Comparison of ENCODE assay signal across 1 cellular context in genomic region chr2:111897924-111898702, GRCh38.
TF ChIP-seq lines count a peak whose summit lies in the region.

TSS of gene MERTK (plus strand) at chr2:111898607. CDS start at chr2:111898736, 129 bp downstream.

TF ChIP-seq in HEK293, 187 proteins besides CTCF, POLR2A, EP300 and RAD21 (continued from another document and continues in another):
- TF ChIP-seq SP2 (tag by site-specific recombination; IDR thresholded peaks at IDR 0.05) (peak; percentile 77), ZNF211 (tag by site-specific recombination; IDR thresholded peaks at IDR 0.05; ENCODE audit: low read depth) (no peak), ZFP69B (tag by site-specific recombination; IDR thresholded peaks at IDR 0.05) (peak; percentile 62; the same call in 1 of the 2 replicates), ZNF146 (tag by site-specific recombination; IDR thresholded peaks at IDR 0.05) (no peak), PRDM1 (tag by site-specific recombination; IDR thresholded peaks at IDR 0.05) (no peak), ZNF37A (tag by site-specific recombination; IDR thresholded peaks at IDR 0.05) (no peak), ZNF223 (tag by site-specific recombination; IDR thresholded peaks at IDR 0.05) (no peak), ZNF561 (tag by site-specific recombination; IDR thresholded peaks at IDR 0.05; ENCODE audit: borderline replicate concordance) (no peak), ZNF692 (tag by site-specific recombination; IDR thresholded peaks at IDR 0.05) (peak; percentile 77), ZNF121 (tag by site-specific recombination; IDR thresholded peaks at IDR 0.05) (peak; percentile 57; the same call in 1 of the 2 replicates), ZNF677 (tag by site-specific recombination; IDR thresholded peaks at IDR 0.05) (no peak), ZBTB49 (tag by site-specific recombination; IDR thresholded peaks at IDR 0.05; ENCODE audit: low read depth) (no peak), ZNF280C (tag by site-specific recombination; IDR thresholded peaks at IDR 0.05) (no peak), INSM2 (tag by site-specific recombination; IDR thresholded peaks at IDR 0.05) (no peak), ZNF513 (tag by site-specific recombination; IDR thresholded peaks at IDR 0.05) (no peak), ZNF132 (tag by site-specific recombination; IDR thresholded peaks at IDR 0.05; ENCODE audit: borderline replicate concordance) (no peak), ZEB2 (tag by site-specific recombination; IDR thresholded peaks at IDR 0.05) (0 out of 2 replicates have a peak, but pooled peaks have one; percentile 8), ZBTB7A (tag by site-specific recombination; IDR thresholded peaks at IDR 0.05; ENCODE audit: low read depth) (peak; percentile 70; the same call in 1 of the 2 replicates), ZNF174 (tag by site-specific recombination; IDR thresholded peaks at IDR 0.05) (no peak), KLF10 (tag by site-specific recombination; IDR thresholded peaks at IDR 0.05) (peak; percentile 55; the same call in 1 of the 2 replicates), ZNF280D (tag by site-specific recombination; IDR thresholded peaks at IDR 0.05) (no peak), ZNF311 (tag by site-specific recombination; IDR thresholded peaks at IDR 0.05; ENCODE audit: borderline replicate concordance) (no peak), ZNF660 (tag by site-specific recombination; IDR thresholded peaks at IDR 0.05) (peak; percentile 45), ZBTB6 (tag by site-specific recombination; IDR thresholded peaks at IDR 0.05) (no peak), ZNF654 (tag by site-specific recombination; IDR thresholded peaks at IDR 0.05; ENCODE audit: low read depth) (no peak), PBX3 (CRISPR knock-in tag; IDR thresholded peaks at IDR 0.05) (no peak), ZNF350 (tag by site-specific recombination; IDR thresholded peaks at IDR 0.05) (no peak), SCRT1 (tag by site-specific recombination; IDR thresholded peaks at IDR 0.05; ENCODE audit: borderline replicate concordance) (no peak), ZNF624 (tag by site-specific recombination; IDR thresholded peaks at IDR 0.05) (no peak), BCL11A (tag by site-specific recombination; IDR thresholded peaks at IDR 0.05; ENCODE audit: low read depth) (no peak), ZNF518A (tag by site-specific recombination; conservative IDR thresholded peaks at IDR 0.05; ENCODE audit: low read depth) (no peak), YY2 (tag by site-specific recombination; IDR thresholded peaks at IDR 0.05) (no peak), HIC1 (tag by site-specific recombination; IDR thresholded peaks at IDR 0.05) (no peak), ZNF777 (tag by site-specific recombination; IDR thresholded peaks at IDR 0.05; ENCODE audit: borderline replicate concordance) (no peak)
